1 cellular context compared by ENCODE assay signal in genomic region chr13:54357284-54357933, GRCh38.
TF ChIP-seq lines count a peak whose summit lies in the region.

No MANE protein-coding gene starts in this region.

TF ChIP-seq in H1, 55 proteins besides CTCF, POLR2A, EP300 and RAD21:
- no peak for TF ChIP-seq SP2 (IDR thresholded peaks at IDR 0.05; ENCODE audit: low read length)
- peak; percentile 35 for TF ChIP-seq ASH2L (IDR thresholded peaks at IDR 0.05; ENCODE audit: low read length)
- TF ChIP-seq CTBP2 (IDR thresholded peaks at IDR 0.05; ENCODE audit: borderline replicate concordance, insufficient read depth, insufficient read length, low read length), result peak; percentile 71
